1 cellular context compared by ENCODE assay signal in genomic region chr6:169714595-169714994, GRCh38.
TF ChIP-seq lines count a peak whose summit lies in the region.

No MANE protein-coding gene starts in this region.

TF ChIP-seq in HepG2, 621 proteins besides CTCF, POLR2A, EP300 and RAD21:
- no peak for TF ChIP-seq RNF2 (conservative IDR thresholded peaks at IDR 0.05; ENCODE audit: low read depth)
